In genomic region chr1:84598846-84599741, GRCh38 we compare ENCODE assay signal across 8 cellular contexts. TPM values are rescaled to one million over a fixed set of nuclear protein-coding genes. Genes with fewer than 3 reads are reported as not detected.
DNase-seq lines count a peak whose midpoint lies in the region; ATAC-seq and TF ChIP-seq lines count a peak whose summit lies in the region.

No MANE protein-coding gene starts in this region.

- WGBS in body of pancreas, 2 donors: 49 to 54% methylated on average over 5 of the region's 5 CpGs

- ATAC-seq in GM19035 (IDR thresholded peaks at IDR 0.05; ENCODE audit: unreplicated experiment) (peak; percentile 73), HG03108 (IDR thresholded peaks at IDR 0.05; ENCODE audit: unreplicated experiment) (peak; percentile 88), omental fat pad (ENCODE audit: low FRiP score) (peak; percentile 65), HG02970 (IDR thresholded peaks at IDR 0.05; ENCODE audit: low FRiP score, unreplicated experiment) (no peak), body of pancreas (no peak)
- no peak for ATAC-seq in CD4-positive, alpha-beta T cell (ENCODE audit: poor library complexity)

- peaks cover 3% of the 10 kb centered on the region for H3K9me3 ChIP-seq in CD4-positive, alpha-beta T cell (ENCODE audit: control insufficient read depth, low read length)
- no peaks in the 10 kb centered on the region for H3K9me3 ChIP-seq in body of pancreas

- no peaks in the 10 kb centered on the region for H3K27me3 Mint-ChIP-seq in activated T-helper 2 cell treated with anti-CD3 and anti-CD28 coated beads, Interferon-gamma antibody, Interleukin-2, Interleukin-4, amounts not matched to agents 10 μg/mL and 5 μg/mL and 100 μg/mL, durations not matched to agents 14 hours and 24 hours and 36 hours (ENCODE audit: low read depth)
- H3K27me3 Mint-ChIP-seq in CD4-positive, alpha-beta T cell: no peaks in the 10 kb centered on the region

- H3K27me3 ChIP-seq in ACC112 (ENCODE audit: insufficient read depth, low read length): no peaks in the 10 kb centered on the region
- H3K27me3 ChIP-seq in CD4-positive, alpha-beta T cell (ENCODE audit: control insufficient read depth, insufficient read depth, low read length): no peaks in the 10 kb centered on the region
- H3K27me3 ChIP-seq in body of pancreas: no peaks in the 10 kb centered on the region

- intact Hi-C loops in activated T-helper 2 cell treated with anti-CD3 and anti-CD28 coated beads, Interferon-gamma antibody, Interleukin-2, Interleukin-4, amounts not matched to agents 10 μg/mL and 5 μg/mL and 100 μg/mL, durations not matched to agents 14 hours and 24 hours and 36 hours (cut with micrococcal nuclease): loop anchor here (1.0 kb wide), 3 partner anchors 20 to 93 kb away; partner anchors contain the start of genes GNG5 and SPATA1
- intact Hi-C loops in CD4-positive, alpha-beta T cell (cut with DNase I, micrococcal nuclease): no loop called here
- intact Hi-C loops in body of pancreas (cut with DNase I): no loop called here

- peak overlapping the region; percentile 80 for H3K27ac Mint-ChIP-seq in activated T-helper 2 cell treated with anti-CD3 and anti-CD28 coated beads, Interferon-gamma antibody, Interleukin-2, Interleukin-4, amounts not matched to agents 10 μg/mL and 5 μg/mL and 100 μg/mL, durations not matched to agents 14 hours and 24 hours and 36 hours
- H3K27ac Mint-ChIP-seq in CD4-positive, alpha-beta T cell: no peak overlapping the region

- peaks cover 13% of the 10 kb centered on the region for H3K9me3 Mint-ChIP-seq in activated T-helper 2 cell treated with anti-CD3 and anti-CD28 coated beads, Interferon-gamma antibody, Interleukin-2, Interleukin-4, amounts not matched to agents 10 μg/mL and 5 μg/mL and 100 μg/mL, durations not matched to agents 14 hours and 24 hours and 36 hours
- H3K9me3 Mint-ChIP-seq in CD4-positive, alpha-beta T cell: no peaks in the 10 kb centered on the region

- peak overlapping the region; percentile 51 for H3K4me3 ChIP-seq in ACC112 (ENCODE audit: low read depth, low read length)
- no peak overlapping the region for H3K4me3 ChIP-seq in body of pancreas

- H3K4me1 Mint-ChIP-seq in activated T-helper 2 cell treated with anti-CD3 and anti-CD28 coated beads, Interferon-gamma antibody, Interleukin-2, Interleukin-4, amounts not matched to agents 10 μg/mL and 5 μg/mL and 100 μg/mL, durations not matched to agents 14 hours and 24 hours and 36 hours (ENCODE audit: low read depth): peaks cover 25% of the 10 kb centered on the region
- no peaks in the 10 kb centered on the region for H3K4me1 Mint-ChIP-seq in CD4-positive, alpha-beta T cell (ENCODE audit: low read depth)

- no peak overlapping the region for H3K4me3 Mint-ChIP-seq in activated T-helper 2 cell treated with anti-CD3 and anti-CD28 coated beads, Interferon-gamma antibody, Interleukin-2, Interleukin-4, amounts not matched to agents 10 μg/mL and 5 μg/mL and 100 μg/mL, durations not matched to agents 14 hours and 24 hours and 36 hours (ENCODE audit: low read depth)
- no peak overlapping the region for H3K4me3 Mint-ChIP-seq in CD4-positive, alpha-beta T cell

- peaks cover 36% of the 10 kb centered on the region for H3K4me1 ChIP-seq in ACC112 (ENCODE audit: control insufficient read depth, insufficient read depth, low read length, unreplicated experiment)
- no peaks in the 10 kb centered on the region for H3K4me1 ChIP-seq in body of pancreas

- peak overlapping the region; percentile 81 for H2AFZ ChIP-seq in ACC112 (ENCODE audit: low read length, unreplicated experiment)

- no peak for TF ChIP-seq POLR2A in body of pancreas (IDR thresholded peaks at IDR 0.05)

- DNase-seq in activated T-helper 2 cell treated with anti-CD3 and anti-CD28 coated beads, Interferon-gamma antibody, Interleukin-2, Interleukin-4, amounts not matched to agents 10 μg/mL and 5 μg/mL and 100 μg/mL, durations not matched to agents 14 hours and 24 hours and 36 hours (ENCODE audit: low spot score): no peak
- DNase-seq in omental fat pad (ENCODE audit: low spot score) (no peak), body of pancreas (no peak)
- no peak for DNase-seq in CD4-positive, alpha-beta T cell

- peak overlapping the region; percentile 86 for H3K27ac ChIP-seq in ACC112 (ENCODE audit: low read depth, low read length)
- no peak overlapping the region for H3K27ac ChIP-seq in CD4-positive, alpha-beta T cell (ENCODE audit: low read depth, low read length)
- H3K27ac ChIP-seq in body of pancreas: no peak overlapping the region

- CTCF ChIA-PET in CD4-positive, alpha-beta T cell (lab: Charles Lee): no interaction called here

- H3K79me2 ChIP-seq in ACC112 (ENCODE audit: control insufficient read depth, insufficient read depth, low read length, unreplicated experiment): no peaks in the 10 kb centered on the region

- H3K36me3 Mint-ChIP-seq in activated T-helper 2 cell treated with anti-CD3 and anti-CD28 coated beads, Interferon-gamma antibody, Interleukin-2, Interleukin-4, amounts not matched to agents 10 μg/mL and 5 μg/mL and 100 μg/mL, durations not matched to agents 14 hours and 24 hours and 36 hours (ENCODE audit: low read depth): no peaks in the 10 kb centered on the region
- H3K36me3 Mint-ChIP-seq in CD4-positive, alpha-beta T cell (ENCODE audit: low read depth): no peaks in the 10 kb centered on the region

- POLR2A ChIA-PET in CD4-positive, alpha-beta T cell (lab: Charles Lee): no interaction called here

- no peaks in the 10 kb centered on the region for H3K36me3 ChIP-seq in ACC112 (ENCODE audit: insufficient read depth, low read length)
- no peaks in the 10 kb centered on the region for H3K36me3 ChIP-seq in body of pancreas (replicated peaks in 1 of 2; ENCODE audit: insufficient read depth in 1 of 2, low read depth in 2 of 2)

- TF ChIP-seq CTCF in omental fat pad (IDR thresholded peaks at IDR 0.05): no peak
- no peak for TF ChIP-seq CTCF in CD4-positive, alpha-beta T cell (IDR thresholded peaks at IDR 0.05)
- no peak for TF ChIP-seq CTCF in body of pancreas (IDR thresholded peaks at IDR 0.05)

RNA-seq across cellular contexts. Expression of gene CTBS, which starts 24.9 kb away (rescaled TPM):
- 14.1 and 15.1 TPM in 2 replicates for total RNA-seq in activated T-helper 2 cell treated with anti-CD3 and anti-CD28 coated beads, Interferon-gamma antibody, Interleukin-2, Interleukin-4, amounts not matched to agents 10 μg/mL and 5 μg/mL and 100 μg/mL, durations not matched to agents 14 hours and 24 hours and 36 hours
- total RNA-seq in omental fat pad: 10 to 100 TPM; 12.2 to 23.5 (median 16.4) TPM
- total RNA-seq in CD4-positive, alpha-beta T cell: 10 to 100 TPM; 19.4 to 20.0 TPM
- total RNA-seq in body of pancreas: 10 to 100 TPM; 13.5 to 15.5 TPM

Comparison
In these comparisons a context has a peak if more than half of its experiments do, and no peak if none do; other contexts are left out.
1. ATAC-seq: peak in GM19035 (single experiment), HG03108 (single experiment) and omental fat pad (single experiment); none in CD4-positive, alpha-beta T cell (single experiment), HG02970 (single experiment) and body of pancreas (single experiment).